Comparison of ENCODE assay signal across 1 cellular context in genomic region chr6:30615958-30616810, GRCh38.
TF ChIP-seq lines count a peak whose summit lies in the region.

No MANE protein-coding gene starts in this region.

TF ChIP-seq in K562, 482 proteins besides CTCF, POLR2A, EP300 and RAD21 (continued from another document and continues in another):
- no peak for TF ChIP-seq E2F5 (CRISPR knock-in tag; IDR thresholded peaks at IDR 0.05)
- no peak; the same call in 1 of the 2 replicates for TF ChIP-seq PHF21A (IDR thresholded peaks at IDR 0.05; ENCODE audit: borderline replicate concordance, low read depth)
- no peak for TF ChIP-seq RCOR1 (IDR thresholded peaks at IDR 0.05; ENCODE audit: borderline replicate concordance in 1 of 2, low read depth in 2 of 2, low read length in 2 of 2)
- TF ChIP-seq, protein P1, sequence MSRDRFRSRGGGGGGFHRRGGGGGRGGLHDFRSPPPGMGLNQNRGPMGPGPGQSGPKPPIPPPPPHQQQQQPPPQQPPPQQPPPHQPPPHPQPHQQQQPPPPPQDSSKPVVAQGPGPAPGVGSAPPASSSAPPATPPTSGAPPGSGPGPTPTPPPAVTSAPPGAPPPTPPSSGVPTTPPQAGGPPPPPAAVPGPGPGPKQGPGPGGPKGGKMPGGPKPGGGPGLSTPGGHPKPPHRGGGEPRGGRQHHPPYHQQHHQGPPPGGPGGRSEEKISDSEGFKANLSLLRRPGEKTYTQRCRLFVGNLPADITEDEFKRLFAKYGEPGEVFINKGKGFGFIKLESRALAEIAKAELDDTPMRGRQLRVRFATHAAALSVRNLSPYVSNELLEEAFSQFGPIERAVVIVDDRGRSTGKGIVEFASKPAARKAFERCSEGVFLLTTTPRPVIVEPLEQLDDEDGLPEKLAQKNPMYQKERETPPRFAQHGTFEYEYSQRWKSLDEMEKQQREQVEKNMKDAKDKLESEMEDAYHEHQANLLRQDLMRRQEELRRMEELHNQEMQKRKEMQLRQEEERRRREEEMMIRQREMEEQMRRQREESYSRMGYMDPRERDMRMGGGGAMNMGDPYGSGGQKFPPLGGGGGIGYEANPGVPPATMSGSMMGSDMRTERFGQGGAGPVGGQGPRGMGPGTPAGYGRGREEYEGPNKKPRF (IDR thresholded peaks at IDR 0.05; ENCODE audit: low read depth, low read length), result no peak
- no peak for TF ChIP-seq ZNF124 (CRISPR knock-in tag; IDR thresholded peaks at IDR 0.05)
- TF ChIP-seq BRD4 (IDR thresholded peaks at IDR 0.05), result no peak; the same call in 1 of the 2 replicates
- TF ChIP-seq ZKSCAN3 (CRISPR knock-in tag; IDR thresholded peaks at IDR 0.05), result no peak
- no peak; the same call in 1 of the 2 replicates for TF ChIP-seq GABPB2 (CRISPR knock-in tag; conservative IDR thresholded peaks at IDR 0.05)
- TF ChIP-seq NFATC3 (IDR thresholded peaks at IDR 0.05), result peak; percentile 3; the same call in 1 of the 2 replicates
- no peak for TF ChIP-seq PTRF (tag; IDR thresholded peaks at IDR 0.05)
- no peak for TF ChIP-seq HNRNPLL (IDR thresholded peaks at IDR 0.05; ENCODE audit: low read depth, low read length, poor library complexity, severe bottlenecking)
- peak; percentile 97 for TF ChIP-seq MAFF (IDR thresholded peaks at IDR 0.05; ENCODE audit: low read length)
- TF ChIP-seq ZNF212 (CRISPR knock-in tag; IDR thresholded peaks at IDR 0.05), result no peak
- TF ChIP-seq FOXJ2 (tag; IDR thresholded peaks at IDR 0.05), result no peak; the same call in 1 of the 2 replicates
- no peak for TF ChIP-seq ZBTB5 (IDR thresholded peaks at IDR 0.05)
- TF ChIP-seq KLF1 (tag; IDR thresholded peaks at IDR 0.05), result no peak
- no peak for TF ChIP-seq CBFA2T3 (IDR thresholded peaks at IDR 0.05)
- no peak for TF ChIP-seq NCOA6 (IDR thresholded peaks at IDR 0.05)
- peak; percentile 63 for TF ChIP-seq CTBP1 (IDR thresholded peaks at IDR 0.05; ENCODE audit: borderline replicate concordance)
- TF ChIP-seq RB1 (IDR thresholded peaks at IDR 0.05; ENCODE audit: low read depth), result peak; percentile 32; the same call in 1 of the 2 replicates
- no peak for TF ChIP-seq BRD9 (IDR thresholded peaks at IDR 0.05; ENCODE audit: low read depth, partially characterized antibody)
- TF ChIP-seq ZNF12 (CRISPR knock-in tag; IDR thresholded peaks at IDR 0.05), result no peak
- TF ChIP-seq MEF2A (IDR thresholded peaks at IDR 0.05; ENCODE audit: control insufficient read depth, low read depth, low read length), result no peak
- TF ChIP-seq KDM5B (IDR thresholded peaks at IDR 0.05; ENCODE audit: insufficient replicate concordance, low read depth, low read length), result peak; percentile 94
- 0 out of 2 replicates have a peak, but pooled peaks have one; percentile 11 for TF ChIP-seq PHF8 (IDR thresholded peaks at IDR 0.05; ENCODE audit: borderline replicate concordance, low read length)
- no peak for TF ChIP-seq ZNF507 (tag; conservative IDR thresholded peaks at IDR 0.05)
- no peak for TF ChIP-seq ZNF134 (CRISPR knock-in tag; conservative IDR thresholded peaks at IDR 0.05)
- no peak for TF ChIP-seq UBTF (IDR thresholded peaks at IDR 0.05; ENCODE audit: borderline replicate concordance in 1 of 2, low read depth in 2 of 2, low read length in 2 of 2)
- TF ChIP-seq PTBP1 (IDR thresholded peaks at IDR 0.05; ENCODE audit: low read depth, low read length), result no peak
- TF ChIP-seq, protein P2, sequence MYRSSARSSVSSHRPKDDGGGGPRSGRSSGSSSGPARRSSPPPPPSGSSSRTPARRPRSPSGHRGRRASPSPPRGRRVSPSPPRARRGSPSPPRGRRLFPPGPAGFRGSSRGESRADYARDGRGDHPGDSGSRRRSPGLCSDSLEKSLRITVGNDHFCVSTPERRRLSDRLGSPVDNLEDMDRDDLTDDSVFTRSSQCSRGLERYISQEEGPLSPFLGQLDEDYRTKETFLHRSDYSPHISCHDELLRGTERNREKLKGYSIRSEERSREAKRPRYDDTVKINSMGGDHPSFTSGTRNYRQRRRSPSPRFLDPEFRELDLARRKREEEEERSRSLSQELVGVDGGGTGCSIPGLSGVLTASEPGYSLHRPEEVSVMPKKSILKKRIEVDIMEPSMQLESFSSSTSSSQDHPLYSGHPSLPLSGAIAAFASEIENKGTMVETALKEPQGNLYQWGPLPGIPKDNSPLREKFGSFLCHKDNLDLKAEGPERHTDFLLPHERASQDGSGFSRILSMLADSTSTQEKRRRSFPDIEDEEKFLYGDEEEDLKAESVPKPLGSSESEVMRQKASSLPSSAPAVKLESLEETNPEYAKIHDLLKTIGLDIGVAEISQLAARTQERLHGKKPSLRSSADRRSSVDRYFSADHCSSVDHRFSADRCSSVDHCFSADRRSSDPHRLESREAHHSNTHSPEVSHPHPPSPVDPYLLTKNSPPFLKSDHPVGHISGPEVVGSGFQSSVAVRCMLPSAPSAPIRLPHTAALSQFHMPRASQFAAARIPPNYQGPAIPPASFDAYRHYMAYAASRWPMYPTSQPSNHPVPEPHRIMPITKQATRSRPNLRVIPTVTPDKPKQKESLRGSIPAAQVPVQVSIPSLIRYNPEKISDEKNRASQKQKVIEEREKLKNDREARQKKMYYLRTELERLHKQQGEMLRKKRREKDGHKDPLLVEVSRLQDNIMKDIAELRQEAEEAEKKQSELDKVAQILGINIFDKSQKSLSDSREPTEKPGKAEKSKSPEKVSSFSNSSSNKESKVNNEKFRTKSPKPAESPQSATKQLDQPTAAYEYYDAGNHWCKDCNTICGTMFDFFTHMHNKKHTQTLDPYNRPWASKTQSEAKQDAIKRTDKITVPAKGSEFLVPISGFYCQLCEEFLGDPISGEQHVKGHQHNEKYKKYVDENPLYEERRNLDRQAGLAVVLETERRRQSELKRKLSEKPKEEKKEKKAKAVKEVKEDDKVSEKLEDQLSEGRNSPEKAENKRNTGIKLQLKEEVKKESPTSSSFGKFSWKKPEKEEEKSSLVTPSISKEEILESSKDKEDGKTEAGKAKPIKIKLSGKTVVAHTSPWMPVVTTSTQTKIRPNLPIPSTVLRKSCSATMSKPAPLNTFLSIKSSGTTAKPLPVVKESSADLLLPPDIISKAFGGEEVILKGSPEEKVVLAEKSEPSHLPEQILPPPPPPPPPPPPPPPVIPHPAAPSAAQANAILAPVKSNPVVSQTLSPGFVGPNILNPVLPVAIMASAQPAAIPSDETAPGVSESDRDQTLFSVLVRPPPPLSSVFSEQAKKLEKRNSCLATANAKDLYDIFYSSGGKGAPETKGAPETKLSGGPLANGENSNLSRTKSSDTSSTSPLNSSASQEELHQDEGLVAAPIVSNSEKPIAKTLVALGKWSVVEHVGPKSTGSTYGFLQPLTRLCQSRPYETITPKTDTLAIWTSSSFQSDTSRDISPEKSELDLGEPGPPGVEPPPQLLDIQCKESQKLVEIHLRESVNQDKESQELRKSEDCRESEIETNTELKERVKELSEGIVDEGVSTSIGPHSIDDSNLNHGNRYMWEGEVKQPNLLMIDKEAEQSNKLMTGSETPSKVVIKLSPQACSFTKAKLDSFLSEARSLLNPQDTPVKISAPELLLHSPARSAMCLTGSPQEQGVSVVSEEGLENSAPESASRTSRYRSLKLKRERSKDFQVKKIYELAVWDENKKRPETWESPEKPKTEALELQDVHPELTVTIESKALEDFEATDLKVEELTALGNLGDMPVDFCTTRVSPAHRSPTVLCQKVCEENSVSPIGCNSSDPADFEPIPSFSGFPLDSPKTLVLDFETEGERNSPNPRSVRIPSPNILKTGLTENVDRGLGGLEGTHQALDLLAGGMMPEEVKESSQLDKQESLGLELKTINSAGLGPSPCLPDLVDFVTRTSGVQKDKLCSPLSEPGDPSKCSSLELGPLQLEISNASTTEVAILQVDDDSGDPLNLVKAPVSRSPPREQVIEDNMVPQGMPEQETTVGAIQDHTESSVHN (IDR thresholded peaks at IDR 0.05; ENCODE audit: borderline replicate concordance in 1 of 2, low read depth in 1 of 2), result 0 out of 4 replicates have a peak, but pooled peaks of 1 of the 2 experiments have one; percentile 8
- peak; percentile 5; the same call in 1 of the 2 replicates for TF ChIP-seq ZKSCAN1 (IDR thresholded peaks at IDR 0.05; ENCODE audit: low read depth, low read length)
- no peak for TF ChIP-seq NR1H2 (CRISPR knock-in tag; IDR thresholded peaks at IDR 0.05)
- TF ChIP-seq MXI1 (IDR thresholded peaks at IDR 0.05; ENCODE audit: low read depth, low read length), result no peak
- TF ChIP-seq NFIC (IDR thresholded peaks at IDR 0.05), result no peak
- TF ChIP-seq SAFB2 (IDR thresholded peaks at IDR 0.05; ENCODE audit: borderline replicate concordance, low read depth, low read length, severe bottlenecking), result no peak
- no peak for TF ChIP-seq ADNP (tag; IDR thresholded peaks at IDR 0.05)
- 0 out of 2 replicates have a peak, but pooled peaks have one; percentile 63 for TF ChIP-seq ZBTB26 (CRISPR knock-in tag; IDR thresholded peaks at IDR 0.05)
- no peak for TF ChIP-seq ZNF280B (CRISPR knock-in tag; IDR thresholded peaks at IDR 0.05)
- no peak for TF ChIP-seq NFRKB (IDR thresholded peaks at IDR 0.05; ENCODE audit: low read depth)
- TF ChIP-seq, protein P3, sequence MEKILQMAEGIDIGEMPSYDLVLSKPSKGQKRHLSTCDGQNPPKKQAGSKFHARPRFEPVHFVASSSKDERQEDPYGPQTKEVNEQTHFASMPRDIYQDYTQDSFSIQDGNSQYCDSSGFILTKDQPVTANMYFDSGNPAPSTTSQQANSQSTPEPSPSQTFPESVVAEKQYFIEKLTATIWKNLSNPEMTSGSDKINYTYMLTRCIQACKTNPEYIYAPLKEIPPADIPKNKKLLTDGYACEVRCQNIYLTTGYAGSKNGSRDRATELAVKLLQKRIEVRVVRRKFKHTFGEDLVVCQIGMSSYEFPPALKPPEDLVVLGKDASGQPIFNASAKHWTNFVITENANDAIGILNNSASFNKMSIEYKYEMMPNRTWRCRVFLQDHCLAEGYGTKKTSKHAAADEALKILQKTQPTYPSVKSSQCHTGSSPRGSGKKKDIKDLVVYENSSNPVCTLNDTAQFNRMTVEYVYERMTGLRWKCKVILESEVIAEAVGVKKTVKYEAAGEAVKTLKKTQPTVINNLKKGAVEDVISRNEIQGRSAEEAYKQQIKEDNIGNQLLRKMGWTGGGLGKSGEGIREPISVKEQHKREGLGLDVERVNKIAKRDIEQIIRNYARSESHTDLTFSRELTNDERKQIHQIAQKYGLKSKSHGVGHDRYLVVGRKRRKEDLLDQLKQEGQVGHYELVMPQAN (IDR thresholded peaks at IDR 0.05; ENCODE audit: borderline replicate concordance), result no peak
